In genomic region chr17:7019839-7020519, GRCh38 we compare ENCODE assay signal across 9 cellular contexts. TPM values are rescaled to one million over a fixed set of nuclear protein-coding genes. Genes with fewer than 3 reads are reported as not detected.
DNase-seq lines count a peak whose midpoint lies in the region; ATAC-seq and TF ChIP-seq lines count a peak whose summit lies in the region.
"Had no signal": no experiment of that assay in that cellular context is flagged by ENCODE, and none has a peak within 500 bp of the region (broad histone marks: within the 10 kb centered on the region; RNA-seq: fewer than 3 reads in every experiment).

No MANE protein-coding gene starts in this region.

- DNase-seq in NCI-H2107 (lab: John Stamatoyannopoulos, UW) (peak; percentile 24), NCI-H2107 treated with DMSO at 0.1 percent for 48 hours (lab: John Stamatoyannopoulos, UW; ENCODE audit: unreplicated experiment) (no peak), left ventricle myocardium superior (peak; percentile 65), sigmoid colon (peak; percentile 83), globus pallidus (ENCODE audit: low spot score) (no peak)
- DNase-seq in activated T-helper 1 cell treated with anti-CD3 and anti-CD28 coated beads, Interleukin-12 subunit alpha, Interleukin-12 subunit beta, Interleukin-2, Interleukin-4 antibody, amounts not matched to agents 30 ng/mL and 10 ng/mL and 1 ng/mL, durations not matched to agents 14 hours and 24 hours and 36 hours (ENCODE audit: low spot score): no peak
- no peak for DNase-seq in stimulated activated CD4-positive, alpha-beta T cell treated with anti-CD3 and anti-CD28 coated beads, Interleukin-4, amount 100 ng/mL, for 24 hours

- H3K9me3 ChIP-seq in sigmoid colon: no peaks in the 10 kb centered on the region

- WGBS in sigmoid colon, 2 donors: 14 to 29% methylated on average over 16 of the region's 16 CpGs

- peaks cover 3% of the 10 kb centered on the region for H3K27me3 Mint-ChIP-seq in activated T-helper 1 cell treated with anti-CD3 and anti-CD28 coated beads, Interleukin-12 subunit alpha, Interleukin-12 subunit beta, Interleukin-2, Interleukin-4 antibody, amounts not matched to agents 30 ng/mL and 10 ng/mL and 1 ng/mL, durations not matched to agents 14 hours and 24 hours and 36 hours (ENCODE audit: insufficient read depth)

- H3K9me3 Mint-ChIP-seq in activated T-helper 1 cell treated with anti-CD3 and anti-CD28 coated beads, Interleukin-12 subunit alpha, Interleukin-12 subunit beta, Interleukin-2, Interleukin-4 antibody, amounts not matched to agents 30 ng/mL and 10 ng/mL and 1 ng/mL, durations not matched to agents 14 hours and 24 hours and 36 hours: no peaks in the 10 kb centered on the region

- TF ChIP-seq CTCF in sigmoid colon (IDR thresholded peaks at IDR 0.05): no peak

- H3K27ac Mint-ChIP-seq in activated T-helper 1 cell treated with anti-CD3 and anti-CD28 coated beads, Interleukin-12 subunit alpha, Interleukin-12 subunit beta, Interleukin-2, Interleukin-4 antibody, amounts not matched to agents 30 ng/mL and 10 ng/mL and 1 ng/mL, durations not matched to agents 14 hours and 24 hours and 36 hours: no peak overlapping the region

- peaks cover 0 to 12% (median 5%) of the 10 kb centered on the region in 4 donors for H3K36me3 ChIP-seq in sigmoid colon

- peak overlapping the region; percentile 65 to 73 (median 71) for H3K4me3 ChIP-seq in sigmoid colon

- ATAC-seq in left ventricle myocardium superior: no peak
- ATAC-seq in GM21576 (IDR thresholded peaks at IDR 0.05; ENCODE audit: unreplicated experiment): no peak

- H3K36me3 Mint-ChIP-seq in activated T-helper 1 cell treated with anti-CD3 and anti-CD28 coated beads, Interleukin-12 subunit alpha, Interleukin-12 subunit beta, Interleukin-2, Interleukin-4 antibody, amounts not matched to agents 30 ng/mL and 10 ng/mL and 1 ng/mL, durations not matched to agents 14 hours and 24 hours and 36 hours (ENCODE audit: low read depth): peaks cover 10% of the 10 kb centered on the region

- H3K27ac ChIP-seq in sigmoid colon: peak overlapping the region; percentile 88 to 98 (median 96)

- no peak for TF ChIP-seq EP300 in sigmoid colon (IDR thresholded peaks at IDR 0.05)

- peaks cover 0 to 69% (median 59%) of the 10 kb centered on the region in 4 donors for H3K4me1 ChIP-seq in sigmoid colon

- peaks cover 88% of the 10 kb centered on the region for H3K4me1 Mint-ChIP-seq in activated T-helper 1 cell treated with anti-CD3 and anti-CD28 coated beads, Interleukin-12 subunit alpha, Interleukin-12 subunit beta, Interleukin-2, Interleukin-4 antibody, amounts not matched to agents 30 ng/mL and 10 ng/mL and 1 ng/mL, durations not matched to agents 14 hours and 24 hours and 36 hours (ENCODE audit: low read depth)

- intact Hi-C loops in activated T-helper 1 cell treated with anti-CD3 and anti-CD28 coated beads, Interleukin-12 subunit alpha, Interleukin-12 subunit beta, Interleukin-2, Interleukin-4 antibody, amounts not matched to agents 30 ng/mL and 10 ng/mL and 1 ng/mL, durations not matched to agents 14 hours and 24 hours and 36 hours (cut with micrococcal nuclease): loop anchor here (5.0 to 10.0 kb wide), 4 partner anchors 178 to 1438 kb away; partner anchors contain the start of genes CYB5D1, NAA38, NLRP1 and PER1
- intact Hi-C loops in left ventricle myocardium superior (cut with micrococcal nuclease): no loop called here
- intact Hi-C loops in sigmoid colon (cut with DNase I): loop anchor here (5.0 kb wide), 1 partner anchor 108 kb away; no protein-coding TSS in a partner anchor

- no peak for TF ChIP-seq POLR2A in sigmoid colon (IDR thresholded peaks at IDR 0.05)

- H3K4me3 Mint-ChIP-seq in activated T-helper 1 cell treated with anti-CD3 and anti-CD28 coated beads, Interleukin-12 subunit alpha, Interleukin-12 subunit beta, Interleukin-2, Interleukin-4 antibody, amounts not matched to agents 30 ng/mL and 10 ng/mL and 1 ng/mL, durations not matched to agents 14 hours and 24 hours and 36 hours: peak overlapping the region; percentile 30

- peaks cover 9 to 30% (median 18%) of the 10 kb centered on the region in 3 donors for H3K27me3 ChIP-seq in sigmoid colon

RNA-seq across cellular contexts. Expression of gene BCL6B, which starts 2.9 kb away (rescaled TPM):
- 1.5 and 2.5 TPM in 2 replicates for total RNA-seq in activated T-helper 1 cell treated with anti-CD3 and anti-CD28 coated beads, Interleukin-12 subunit alpha, Interleukin-12 subunit beta, Interleukin-2, Interleukin-4 antibody, amounts not matched to agents 30 ng/mL and 10 ng/mL and 1 ng/mL, durations not matched to agents 14 hours and 24 hours and 36 hours
- total RNA-seq in left ventricle myocardium superior (13.1 TPM), sigmoid colon (1 to 10 TPM in 2 of 4 donors, under 1 TPM in 2; 0.71 to 2.8 (median 1.8) TPM)
- 1 to 10 TPM in 2 of 3 donors, under 1 TPM in 1; 0.46 to 3.6 (median 3.3) TPM for polyA plus RNA-seq in sigmoid colon

RNA-seq across cellular contexts. Expression of gene RNASEK, which starts 7.6 kb away (rescaled TPM):
- total RNA-seq in activated T-helper 1 cell treated with anti-CD3 and anti-CD28 coated beads, Interleukin-12 subunit alpha, Interleukin-12 subunit beta, Interleukin-2, Interleukin-4 antibody, amounts not matched to agents 30 ng/mL and 10 ng/mL and 1 ng/mL, durations not matched to agents 14 hours and 24 hours and 36 hours: 140 and 144 TPM in 2 replicates
- 174 TPM for total RNA-seq in left ventricle myocardium superior
- 100 to 1,000 TPM in 2 of 4 donors, 10 to 100 TPM in 2; 78.8 to 196 (median 109) TPM for total RNA-seq in sigmoid colon
- polyA plus RNA-seq in sigmoid colon: 100 to 1,000 TPM; 261 to 363 (median 302) TPM

RNA-seq across cellular contexts. Expression of gene SLC16A13, which starts 15.8 kb away (rescaled TPM):
- 14.3 and 14.8 TPM in 2 replicates for total RNA-seq in activated T-helper 1 cell treated with anti-CD3 and anti-CD28 coated beads, Interleukin-12 subunit alpha, Interleukin-12 subunit beta, Interleukin-2, Interleukin-4 antibody, amounts not matched to agents 30 ng/mL and 10 ng/mL and 1 ng/mL, durations not matched to agents 14 hours and 24 hours and 36 hours
- total RNA-seq in left ventricle myocardium superior: 1.2 TPM
- 1 to 10 TPM in 1 of 4 donors, under 1 TPM in 3; 0.36 to 1.1 (median 0.60) TPM for total RNA-seq in sigmoid colon
- 1 to 10 TPM in 2 of 3 donors, under 1 TPM in 1; 0.60 to 7.3 (median 1.2) TPM for polyA plus RNA-seq in sigmoid colon

RNA-seq across cellular contexts. Expression of gene SLC16A11, which starts 23.9 kb away (rescaled TPM):
- 0.34 and 0.47 TPM in 2 replicates for total RNA-seq in activated T-helper 1 cell treated with anti-CD3 and anti-CD28 coated beads, Interleukin-12 subunit alpha, Interleukin-12 subunit beta, Interleukin-2, Interleukin-4 antibody, amounts not matched to agents 30 ng/mL and 10 ng/mL and 1 ng/mL, durations not matched to agents 14 hours and 24 hours and 36 hours
- total RNA-seq in left ventricle myocardium superior: 0.47 TPM
- total RNA-seq in sigmoid colon: under 1 TPM in 3 of 4 donors, not detected in 1; 0.33 to 0.54 (median 0.36) TPM
- polyA plus RNA-seq in sigmoid colon: 1 to 10 TPM in 1 of 3 donors, not detected in 2; 2.4 TPM

RNA-seq across cellular contexts. Expression of gene ALOX12, which starts 24.1 kb away (rescaled TPM):
- total RNA-seq in activated T-helper 1 cell treated with anti-CD3 and anti-CD28 coated beads, Interleukin-12 subunit alpha, Interleukin-12 subunit beta, Interleukin-2, Interleukin-4 antibody, amounts not matched to agents 30 ng/mL and 10 ng/mL and 1 ng/mL, durations not matched to agents 14 hours and 24 hours and 36 hours: not detected in 2 replicates
- total RNA-seq in left ventricle myocardium superior (not detected), sigmoid colon (not detected)
- not detected for polyA plus RNA-seq in sigmoid colon
- total RNA-seq: T-helper 1 cell treated with Interleukin-12 subunit alpha and Interleukin-12 subunit beta and Interleukin-4 antibody, amounts not matched to agents 30 ng/mL and 1 ng/mL, for 36 hours had no signal

Comparison
In these comparisons a context has a peak if more than half of its experiments do, and no peak if none do; other contexts are left out.
1. DNase-seq: peak in NCI-H2107 (single experiment), left ventricle myocardium superior (single experiment) and sigmoid colon (single experiment); none in NCI-H2107 treated with DMSO at 0.1 percent for 48 hours (single experiment), activated T-helper 1 cell treated with anti-CD3 and anti-CD28 coated beads, Interleukin-12 subunit alpha, Interleukin-12 subunit beta, Interleukin-2, Interleukin-4 antibody, amounts not matched to agents 30 ng/mL and 10 ng/mL and 1 ng/mL, durations not matched to agents 14 hours and 24 hours and 36 hours (single experiment), globus pallidus (single experiment) and stimulated activated CD4-positive, alpha-beta T cell treated with anti-CD3 and anti-CD28 coated beads, Interleukin-4, amount 100 ng/mL, for 24 hours (single experiment).